In genomic region chr1:154974808-154975408, GRCh38 we compare ENCODE assay signal across 1 cellular context.
TF ChIP-seq lines count a peak whose summit lies in the region.

No MANE protein-coding gene starts in this region.

TF ChIP-seq in A549, 52 proteins besides CTCF, POLR2A, EP300 and RAD21 (continued from another document):
- TF ChIP-seq BCL3 (IDR thresholded peaks at IDR 0.05), result 0 out of 3 replicates have a peak, but pooled peaks have one; percentile 56
TF ChIP-seq in A549: peak in this region for 7.
